In genomic region chr1:41380195-41380594, GRCh38 we compare ENCODE assay signal across 1 cellular context.
TF ChIP-seq lines count a peak whose summit lies in the region.

No MANE protein-coding gene starts in this region.

TF ChIP-seq in H1, 55 proteins besides CTCF, POLR2A, EP300 and RAD21 (continued from another document):
- TF ChIP-seq POU5F1 (IDR thresholded peaks at IDR 0.05; ENCODE audit: low read depth, low read length) (no peak), RFX5 (IDR thresholded peaks at IDR 0.05; ENCODE audit: borderline replicate concordance, low read depth, low read length) (no peak), CHD1 (IDR thresholded peaks at IDR 0.05; ENCODE audit: low read depth, low read length) (no peak), SRF (IDR thresholded peaks at IDR 0.05; ENCODE audit: low read depth, low read length) (no peak), RNF2 (IDR thresholded peaks at IDR 0.05; ENCODE audit: borderline replicate concordance, low read depth, low read length, missing control alignments, poor library complexity, severe bottlenecking) (no peak), KDM4A (IDR thresholded peaks at IDR 0.05; ENCODE audit: low read depth, low read length, severe bottlenecking) (no peak), CHD2 (IDR thresholded peaks at IDR 0.05; ENCODE audit: low read length) (no peak)
